In the genomic region with DNA sequence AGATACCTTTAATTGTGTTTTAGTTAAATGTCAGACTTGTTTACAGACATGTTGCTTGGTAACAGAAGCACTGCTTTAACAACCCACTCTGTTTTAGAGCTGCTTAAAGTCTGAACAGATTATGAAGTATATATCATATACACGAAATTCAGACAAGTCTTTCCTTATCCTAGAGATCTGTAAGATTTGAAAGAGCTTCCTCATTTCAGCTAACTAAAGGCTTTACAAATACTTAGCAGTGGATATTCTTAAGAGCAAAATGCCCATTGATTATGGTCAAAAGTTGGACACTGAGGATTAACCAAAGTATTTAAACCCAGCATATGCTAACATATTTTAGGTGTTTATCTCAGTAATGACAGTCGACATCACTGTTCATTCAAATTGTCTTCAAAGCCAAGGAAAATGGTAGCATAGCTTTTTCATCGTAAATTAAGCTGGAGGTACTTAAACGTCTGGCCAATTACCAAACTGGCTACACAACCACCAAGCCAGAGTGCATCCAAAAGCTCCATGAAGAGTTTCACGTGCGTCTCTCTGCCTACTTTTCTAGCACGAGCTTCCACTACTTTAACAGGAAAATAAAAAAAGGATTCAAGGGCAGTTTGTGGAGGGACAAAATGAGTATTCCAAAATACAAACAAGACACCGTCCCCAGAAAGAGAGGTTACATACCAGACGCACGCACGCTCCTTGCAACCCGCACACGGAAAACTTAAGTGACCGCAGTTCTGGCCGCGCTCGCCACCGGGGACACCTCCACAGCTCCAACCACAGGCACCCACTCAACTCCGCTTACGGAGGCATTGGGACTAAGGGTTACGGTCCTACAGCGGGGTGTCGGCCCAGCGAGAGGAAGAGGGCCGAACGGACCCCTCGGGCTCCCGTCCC, we compare ENCODE assay signal across 8 cellular contexts. TPM values are rescaled to one million over a fixed set of nuclear protein-coding genes. Genes with fewer than 3 reads are reported as not detected.
DNase-seq lines count a peak whose midpoint lies in the region; ATAC-seq and TF ChIP-seq lines count a peak whose summit lies in the region.

No MANE protein-coding gene starts in this region.

- H3K4me1 Mint-ChIP-seq in T-helper 2 cell treated with Interferon-gamma antibody and Interleukin-4, amounts not matched to agents 5 μg/mL and 100 μg/mL, for 36 hours (ENCODE audit: low read depth), result peaks cover 27% of the 10 kb centered on the region
- H3K4me1 Mint-ChIP-seq in nephron progenitor cell, result peaks cover 34% of the 10 kb centered on the region

- ATAC-seq in GM21526 (IDR thresholded peaks at IDR 0.05; ENCODE audit: low FRiP score, unreplicated experiment), result peak; percentile 37
- ATAC-seq in esophagus mucosa, result peak; percentile 61

- no peak for TF ChIP-seq CTCF in nephron progenitor cell (IDR thresholded peaks at IDR 0.05)

- no peak; the same call in 1 of the 2 replicates for TF ChIP-seq RAD21 in Ishikawa (IDR thresholded peaks at IDR 0.05; ENCODE audit: low read depth)

- TF ChIP-seq EP300 in Ishikawa (IDR thresholded peaks at IDR 0.05; ENCODE audit: borderline replicate concordance), result no peak

- H3K27me3 Mint-ChIP-seq in T-helper 2 cell treated with Interferon-gamma antibody and Interleukin-4, amounts not matched to agents 5 μg/mL and 100 μg/mL, for 36 hours (ENCODE audit: low read depth), result peaks cover 13% of the 10 kb centered on the region
- peaks cover 5% of the 10 kb centered on the region for H3K27me3 Mint-ChIP-seq in nephron progenitor cell (ENCODE audit: low read depth, poor library complexity)

- peaks cover 31% of the 10 kb centered on the region for H3K36me3 Mint-ChIP-seq in T-helper 2 cell treated with Interferon-gamma antibody and Interleukin-4, amounts not matched to agents 5 μg/mL and 100 μg/mL, for 36 hours (ENCODE audit: low read depth)
- peaks cover 40% of the 10 kb centered on the region for H3K36me3 Mint-ChIP-seq in nephron progenitor cell (ENCODE audit: low read depth)

- H3K27ac Mint-ChIP-seq in T-helper 2 cell treated with Interferon-gamma antibody and Interleukin-4, amounts not matched to agents 5 μg/mL and 100 μg/mL, for 36 hours, result peak overlapping the region; percentile 93
- peak overlapping the region; percentile 77 for H3K27ac Mint-ChIP-seq in nephron progenitor cell

- H3K9me3 Mint-ChIP-seq in T-helper 2 cell treated with Interferon-gamma antibody and Interleukin-4, amounts not matched to agents 5 μg/mL and 100 μg/mL, for 36 hours, result peaks cover 18% of the 10 kb centered on the region
- peaks cover 23% of the 10 kb centered on the region for H3K9me3 Mint-ChIP-seq in nephron progenitor cell

- DNase-seq in GF-D8 (lab: John Stamatoyannopoulos, UW) (peak; percentile 31), nephron progenitor cell (no peak), occipital lobe (lab: John Stamatoyannopoulos, UW) (no peak), ecto neural progenitor cell (ENCODE audit: low spot score) (no peak)
- DNase-seq in T-helper 2 cell treated with Interferon-gamma antibody and Interleukin-4, amounts not matched to agents 5 μg/mL and 100 μg/mL, for 36 hours (ENCODE audit: low spot score), result no peak

- peak overlapping the region; percentile 89 for H3K4me3 Mint-ChIP-seq in T-helper 2 cell treated with Interferon-gamma antibody and Interleukin-4, amounts not matched to agents 5 μg/mL and 100 μg/mL, for 36 hours
- peak overlapping the region; percentile 92 for H3K4me3 Mint-ChIP-seq in nephron progenitor cell

TF ChIP-seq in Ishikawa, 13 proteins besides CTCF, POLR2A, EP300 and RAD21:
- TF ChIP-seq TAF1 (IDR thresholded peaks at IDR 0.05; ENCODE audit: low read depth) (no peak), TEAD4 (IDR thresholded peaks at IDR 0.05) (peak; percentile 6; the same call in 1 of the 2 replicates)

RNA-seq across cellular contexts. Expression of a gene that starts 0.5 kb away (rescaled TPM):
- total RNA-seq in esophagus mucosa, result 11.3 TPM
- total RNA-seq in occipital lobe, result 19.7 TPM
